In genomic region chr14:104721704-104722431, GRCh38 we compare ENCODE assay signal across 22 cellular contexts. TPM values are rescaled to one million over a fixed set of nuclear protein-coding genes. Genes with fewer than 3 reads are reported as not detected.
A peak's percentile ranks its signal among the peaks of the same experiment; 100 is the strongest.
DNase-seq lines count a peak whose midpoint lies in the region; ATAC-seq and TF ChIP-seq lines count a peak whose summit lies in the region.
"Had no signal": no experiment of that assay in that cellular context is flagged by ENCODE, and none has a peak within 500 bp of the region (broad histone marks: within the 10 kb centered on the region; RNA-seq: fewer than 3 reads in every experiment).

No MANE protein-coding gene starts in this region.

- no peaks in the 10 kb centered on the region for H3K4me1 Mint-ChIP-seq in activated naive CD4-positive, alpha-beta T cell treated with anti-CD3 and anti-CD28 coated beads, Interleukin-2, amount 10 ng/mL, durations not matched to agents 7 days and 5 days
- H3K4me1 Mint-ChIP-seq in CD14-positive monocyte, result peaks cover 8% of the 10 kb centered on the region
- H3K4me1 Mint-ChIP-seq: activated B cell treated with CpG ODN at 0.5 μM for 24 hours had no signal

- no peaks in the 10 kb centered on the region for H3K9me3 ChIP-seq in mesenchymal stem cell (ENCODE audit: control insufficient read depth, low read length)
- H3K9me3 ChIP-seq: left lung had no signal

- H3K27ac Mint-ChIP-seq in activated naive CD4-positive, alpha-beta T cell treated with anti-CD3 and anti-CD28 coated beads, Interleukin-2, amount 10 ng/mL, durations not matched to agents 7 days and 5 days, result peak overlapping the region; percentile 19
- no peak overlapping the region for H3K27ac Mint-ChIP-seq in activated naive CD4-positive, alpha-beta T cell treated with anti-CD3 and anti-CD28 coated beads, Interleukin-2, amount 50 U/mL, for 72 hours
- H3K27ac Mint-ChIP-seq in CD14-positive monocyte, result no peak overlapping the region
- H3K27ac Mint-ChIP-seq: activated B cell treated with CpG ODN at 0.5 μM for 24 hours; activated CD8-positive, alpha-beta T cell treated with anti-CD3 and anti-CD28 coated beads for 36 hours; activated naive CD8-positive, alpha-beta T cell; activated T-cell treated with anti-CD3 and anti-CD28 coated beads, Interleukin-2, amount 50 U/mL, for 24 hours; T-helper 1 cell treated with Interleukin-12 subunit alpha and Interleukin-12 subunit beta and Interleukin-4 antibody, amounts not matched to agents 30 μg/mL and 1 μg/mL, for 36 hours had no signal

- DNase-seq in activated naive CD4-positive, alpha-beta T cell treated with anti-CD3 and anti-CD28 coated beads, Interleukin-2, amount 10 ng/mL, durations not matched to agents 7 days and 5 days, result no peak
- no peak for DNase-seq in activated naive CD4-positive, alpha-beta T cell treated with anti-CD3 and anti-CD28 coated beads, Interleukin-2, amount 50 U/mL, for 72 hours (ENCODE audit: low spot score in 2 of 2)
- DNase-seq in coronary artery (ENCODE audit: low spot score) (peak; percentile 89), mesenchymal stem cell (peak; percentile 73), SIG-M5 (lab: John Stamatoyannopoulos, UW) (no peak), NCI-H187 treated with DMSO at 0.1 percent for 48 hours (lab: John Stamatoyannopoulos, UW) (no peak), CD14-positive monocyte (ENCODE audit: low spot score) (no peak)
- DNase-seq in activated effector memory CD4-positive, alpha-beta T cell treated with Interleukin-2 at 50 U/mL for 16 hours, result no peak
- DNase-seq: activated B cell treated with CpG ODN at 0.5 μM for 24 hours; activated CD8-positive, alpha-beta T cell treated with anti-CD3 and anti-CD28 coated beads for 36 hours; activated T-cell treated with anti-CD3 and anti-CD28 coated beads, Interleukin-2, amount 50 U/mL, for 24 hours; brain microvascular endothelial cell; dermis blood vessel endothelial cell; DMS153; left lung; NCI-H1930; NCI-H446; SHP77; stimulated activated CD4-positive, alpha-beta T cell treated with anti-CD3 and anti-CD28 coated beads, Interleukin-4, amount 100 ng/mL, for 4 hours had no signal

- H3K4me3 Mint-ChIP-seq in activated naive CD4-positive, alpha-beta T cell treated with anti-CD3 and anti-CD28 coated beads, Interleukin-2, amount 10 ng/mL, durations not matched to agents 7 days and 5 days, result no peak overlapping the region
- no peak overlapping the region for H3K4me3 Mint-ChIP-seq in CD14-positive monocyte
- H3K4me3 Mint-ChIP-seq: activated B cell treated with CpG ODN at 0.5 μM for 24 hours; activated CD8-positive, alpha-beta T cell treated with anti-CD3 and anti-CD28 coated beads for 36 hours; activated naive CD8-positive, alpha-beta T cell; activated T-cell treated with anti-CD3 and anti-CD28 coated beads, Interleukin-2, amount 50 U/mL, for 24 hours; T-helper 1 cell treated with Interleukin-12 subunit alpha and Interleukin-12 subunit beta and Interleukin-4 antibody, amounts not matched to agents 30 μg/mL and 1 μg/mL, for 36 hours had no signal

- no peaks in the 10 kb centered on the region for H3K9me3 Mint-ChIP-seq in activated naive CD4-positive, alpha-beta T cell treated with anti-CD3 and anti-CD28 coated beads, Interleukin-2, amount 10 ng/mL, durations not matched to agents 7 days and 5 days
- no peaks in the 10 kb centered on the region for H3K9me3 Mint-ChIP-seq in activated naive CD4-positive, alpha-beta T cell treated with anti-CD3 and anti-CD28 coated beads, Interleukin-2, amount 50 U/mL, for 72 hours
- no peaks in the 10 kb centered on the region for H3K9me3 Mint-ChIP-seq in CD14-positive monocyte
- H3K9me3 Mint-ChIP-seq: activated B cell treated with CpG ODN at 0.5 μM for 24 hours; activated CD8-positive, alpha-beta T cell treated with anti-CD3 and anti-CD28 coated beads for 36 hours; activated T-cell treated with anti-CD3 and anti-CD28 coated beads, Interleukin-2, amount 50 U/mL, for 24 hours; T-helper 1 cell treated with Interleukin-12 subunit alpha and Interleukin-12 subunit beta and Interleukin-4 antibody, amounts not matched to agents 30 μg/mL and 1 μg/mL, for 36 hours had no signal

- H3K23ac ChIP-seq in mesenchymal stem cell (ENCODE audit: low read length in 2 of 2), result no peak overlapping the region

- CTCF ChIA-PET in activated naive CD4-positive, alpha-beta T cell treated with anti-CD3 and anti-CD28 coated beads, Interleukin-2, amount 10 ng/mL, durations not matched to agents 7 days and 5 days (lab: Charles Lee), result interaction anchor here (0.9 to 1.8 kb wide), 3 partner anchors 11 to 31 kb away, joined by 4 to 5 read pairs (median 4); partner anchors contain the start of gene SIVA1

- H3K36me3 ChIP-seq in mesenchymal stem cell (ENCODE audit: control insufficient read depth in 1 of 2, insufficient read depth in 2 of 2, low read depth in 1 of 2, low read length in 2 of 2), result peaks cover 31 to 51% of the 10 kb centered on the region in 2 experiments

- H3K18ac ChIP-seq in mesenchymal stem cell (ENCODE audit: low read depth in 1 of 2, low read length in 2 of 2), result peak overlapping the region in 1 of 2 experiments; percentile 75

- intact Hi-C loops in CD14-positive monocyte (cut with micrococcal nuclease), result loop anchor here in 1 of 2 donors (5.0 kb wide), 1 partner anchor 75 kb away; the partner anchor contains the start of gene AKT1

- ATAC-seq in activated naive CD4-positive, alpha-beta T cell treated with anti-CD3 and anti-CD28 coated beads, Interleukin-2, amount 50 U/mL, for 72 hours, result no peak
- ATAC-seq: activated CD8-positive, alpha-beta T cell treated with anti-CD3 and anti-CD28 coated beads for 36 hours; left lung had no signal

- H3K27ac ChIP-seq in coronary artery (peak overlapping the region; percentile 73 to 89), mesenchymal stem cell (ENCODE audit: low read length, poor library complexity, severe bottlenecking) (no peak overlapping the region)
- H3K27ac ChIP-seq: 22Rv1, brain microvascular endothelial cell, left lung had no signal

- H3K36me3 Mint-ChIP-seq in activated naive CD4-positive, alpha-beta T cell treated with anti-CD3 and anti-CD28 coated beads, Interleukin-2, amount 10 ng/mL, durations not matched to agents 7 days and 5 days, result peaks cover 14% of the 10 kb centered on the region
- H3K36me3 Mint-ChIP-seq in activated naive CD4-positive, alpha-beta T cell treated with anti-CD3 and anti-CD28 coated beads, Interleukin-2, amount 50 U/mL, for 72 hours, result no peaks in the 10 kb centered on the region
- peaks cover 1 to 13% of the 10 kb centered on the region in 2 donors for H3K36me3 Mint-ChIP-seq in CD14-positive monocyte
- H3K36me3 Mint-ChIP-seq: activated naive CD8-positive, alpha-beta T cell had no signal

- no peak overlapping the region for H2AK5ac ChIP-seq in mesenchymal stem cell (ENCODE audit: low read length, severe bottlenecking)

- no peak overlapping the region for H3K4me3 ChIP-seq in coronary artery
- H3K4me3 ChIP-seq in mesenchymal stem cell (ENCODE audit: insufficient read depth in 1 of 2, low read depth in 1 of 2, low read length in 2 of 2), result no peak overlapping the region
- H3K4me3 ChIP-seq: left lung had no signal

- peak overlapping the region in 1 of 2 experiments; percentile 29 for H2BK12ac ChIP-seq in mesenchymal stem cell (ENCODE audit: low read length in 2 of 2)

- no peak overlapping the region for H4K91ac ChIP-seq in mesenchymal stem cell (ENCODE audit: low read length)

- no peak overlapping the region for H4K8ac ChIP-seq in mesenchymal stem cell (ENCODE audit: low read length)

- WGBS in mesenchymal stem cell, result 65% methylated on average over 17 of the region's 17 CpGs

- peaks cover 48% of the 10 kb centered on the region for H3K4me1 ChIP-seq in mesenchymal stem cell (ENCODE audit: control insufficient read depth, insufficient read depth, low read depth, low read length)

- no peak overlapping the region for H2BK120ac ChIP-seq in mesenchymal stem cell (ENCODE audit: low read depth, low read length)

- peaks cover 5 to 12% of the 10 kb centered on the region in 2 experiments for H3K27me3 ChIP-seq in mesenchymal stem cell (ENCODE audit: control insufficient read depth in 1 of 2, insufficient read depth in 1 of 2, low read length in 2 of 2)
- H3K27me3 ChIP-seq: brain microvascular endothelial cell had no signal

- no peak overlapping the region for H2BK15ac ChIP-seq in mesenchymal stem cell (ENCODE audit: low read depth, poor library complexity, severe bottlenecking)

- TF ChIP-seq CTCF in coronary artery (IDR thresholded peaks at IDR 0.05) (no peak), CD14-positive monocyte (IDR thresholded peaks at IDR 0.05) (no peak)

- H2AFZ ChIP-seq in mesenchymal stem cell (ENCODE audit: low read depth, low read length), result no peak overlapping the region

- peaks cover 20% of the 10 kb centered on the region for H3K27me3 Mint-ChIP-seq in activated naive CD4-positive, alpha-beta T cell treated with anti-CD3 and anti-CD28 coated beads, Interleukin-2, amount 10 ng/mL, durations not matched to agents 7 days and 5 days
- H3K27me3 Mint-ChIP-seq in CD14-positive monocyte (ENCODE audit: low read depth in 3 of 3), result peaks cover 3 to 15% (median 5%) of the 10 kb centered on the region in 3 donors
- H3K27me3 Mint-ChIP-seq: activated CD8-positive, alpha-beta T cell treated with anti-CD3 and anti-CD28 coated beads for 36 hours; activated naive CD8-positive, alpha-beta T cell; activated T-cell treated with anti-CD3 and anti-CD28 coated beads, Interleukin-2, amount 50 U/mL, for 24 hours had no signal

- H3K9ac ChIP-seq in mesenchymal stem cell (ENCODE audit: low read length), result no peak overlapping the region

- no peak overlapping the region for H3K4me2 ChIP-seq in mesenchymal stem cell (ENCODE audit: low read length, poor library complexity, severe bottlenecking)

- H3K14ac ChIP-seq in mesenchymal stem cell (ENCODE audit: low read length in 2 of 2), result peak overlapping the region in 1 of 2 experiments; percentile 13

- H2BK5ac ChIP-seq in mesenchymal stem cell (ENCODE audit: low read depth, low read length, poor library complexity, severe bottlenecking), result no peak overlapping the region

- peaks cover 11% of the 10 kb centered on the region for H3K79me1 ChIP-seq in mesenchymal stem cell (replicated peaks; ENCODE audit: low read length, poor library complexity, severe bottlenecking)

- H3K4ac ChIP-seq in mesenchymal stem cell (ENCODE audit: low read depth in 1 of 2, low read length in 2 of 2), result no peak overlapping the region

RNA-seq across cellular contexts. Expression of gene ADSS1, which starts 2.2 kb away (rescaled TPM):
- total RNA-seq in activated naive CD4-positive, alpha-beta T cell treated with anti-CD3 and anti-CD28 coated beads, Interleukin-2, amount 50 U/mL, for 72 hours, result 1 to 10 TPM; 2.7 to 7.3 TPM
- 5.2 TPM for polyA plus RNA-seq in mesenchymal stem cell (2013, experiment 1 of 2)
- polyA plus RNA-seq in mesenchymal stem cell (2013, experiment 2 of 2), result 4.8 TPM
- under 1 TPM; 0.61 to 0.64 TPM for polyA plus RNA-seq in CD14-positive monocyte

RNA-seq across cellular contexts. Expression of gene SIVA1, which starts 31.1 kb away (rescaled TPM):
- 10 to 100 TPM; 86.1 to 87.1 TPM for total RNA-seq in activated naive CD4-positive, alpha-beta T cell treated with anti-CD3 and anti-CD28 coated beads, Interleukin-2, amount 50 U/mL, for 72 hours
- 68.6 TPM for polyA plus RNA-seq in mesenchymal stem cell (2013, experiment 1 of 2)
- polyA plus RNA-seq in mesenchymal stem cell (2013, experiment 2 of 2), result 73.5 TPM
- 100 to 1,000 TPM; 156 to 193 TPM for polyA plus RNA-seq in CD14-positive monocyte

RNA-seq across cellular contexts. Expression of gene INF2, which starts 32.5 kb away (rescaled TPM):
- 10 to 100 TPM; 48.6 to 82.7 TPM for total RNA-seq in activated naive CD4-positive, alpha-beta T cell treated with anti-CD3 and anti-CD28 coated beads, Interleukin-2, amount 50 U/mL, for 72 hours
- 59.1 TPM for polyA plus RNA-seq in mesenchymal stem cell (2013, experiment 1 of 2)
- 55.9 TPM for polyA plus RNA-seq in mesenchymal stem cell (2013, experiment 2 of 2)
- 1 to 10 TPM; 2.9 to 3.8 TPM for polyA plus RNA-seq in CD14-positive monocyte

Comparison
In these comparisons a context has a peak if more than half of its experiments do, and no peak if none do; other contexts are left out.
1. DNase-seq: peak in coronary artery (single experiment) and mesenchymal stem cell (single experiment); none in activated naive CD4-positive, alpha-beta T cell treated with anti-CD3 and anti-CD28 coated beads, Interleukin-2, amount 10 ng/mL, durations not matched to agents 7 days and 5 days (single experiment), activated naive CD4-positive, alpha-beta T cell treated with anti-CD3 and anti-CD28 coated beads, Interleukin-2, amount 50 U/mL, for 72 hours (0 of 2), activated effector memory CD4-positive, alpha-beta T cell treated with Interleukin-2 at 50 U/mL for 16 hours (single experiment), SIG-M5 (single experiment), NCI-H187 treated with DMSO at 0.1 percent for 48 hours (single experiment) and CD14-positive monocyte (single experiment).